In genomic region chr13:29855784-29856183, GRCh38 we compare ENCODE assay signal across 26 cellular contexts. TPM values are rescaled to one million over a fixed set of nuclear protein-coding genes. Genes with fewer than 3 reads are reported as not detected.
A peak's percentile ranks its signal among the peaks of the same experiment; 100 is the strongest.
DNase-seq lines count a peak whose midpoint lies in the region; FAIRE-seq and TF ChIP-seq lines count a peak whose summit lies in the region.
"Had no signal": no experiment of that assay in that cellular context is flagged by ENCODE, and none has a peak within 500 bp of the region (broad histone marks: within the 10 kb centered on the region; RNA-seq: fewer than 3 reads in every experiment).

No MANE protein-coding gene starts in this region.

- H3K27me3 Mint-ChIP-seq in astrocyte (ENCODE audit: low read depth, unreplicated experiment) (no peaks in the 10 kb centered on the region), progenitor cell of endocrine pancreas (no peaks in the 10 kb centered on the region)
- H3K27me3 Mint-ChIP-seq: activated naive CD8-positive, alpha-beta T cell; stimulated activated naive B cell treated with anti-CD40 and anti-IgM and Interleukin-4, amounts not matched to agents 10 μg/mL and 1 μg/mL and 100 μg/mL, for 72 hours had no signal

- no peaks in the 10 kb centered on the region for H3K36me3 ChIP-seq in HEK293 (ENCODE audit: control insufficient read depth in 2 of 2, insufficient read depth in 1 of 2, low read length in 2 of 2)
- no peaks in the 10 kb centered on the region for H3K36me3 ChIP-seq in astrocyte (ENCODE audit: insufficient read depth, low read length)
- H3K36me3 ChIP-seq in mesenchymal stem cell (ENCODE audit: control insufficient read depth in 1 of 2, insufficient read depth in 2 of 2, low read depth in 1 of 2, low read length in 2 of 2): no peaks in the 10 kb centered on the region
- H3K36me3 ChIP-seq: MG63, Peyer's patch, suprapubic skin, uterus had no signal

- H3K14ac ChIP-seq in mesenchymal stem cell (ENCODE audit: low read length in 2 of 2): no peak overlapping the region

- DNase-seq in astrocyte (ENCODE audit: low read depth): no peak
- DNase-seq in mesenchymal stem cell: no peak
- DNase-seq in progenitor cell of endocrine pancreas (ENCODE audit: low spot score, unreplicated experiment): no peak
- no peak for DNase-seq in hypothalamus (lab: John Stamatoyannopoulos, UW)
- DNase-seq in G401 (ENCODE audit: low spot score): no peak
- DNase-seq in caudate nucleus (lab: John Stamatoyannopoulos, UW): no peak
- DNase-seq: activated CD4-positive, alpha-beta T cell treated with anti-CD3 and anti-CD28 coated beads, Interleukin-2, amount 50 U/mL, for 48 hours; activated CD4-positive, CD25-positive, alpha-beta regulatory T cell; anterior cingulate cortex; cortex of kidney; immature natural killer cell; MG63; NCI-H2029 treated with DMSO at 0.1 percent for 48 hours; NCI-H2227 treated with DMSO at 0.1 percent for 48 hours; Peyer's patch; SIG-M5; stimulated activated CD4-positive, alpha-beta T cell treated with anti-CD3 and anti-CD28 coated beads, Interleukin-4, amount 100 ng/mL, for 4 hours; stimulated activated naive B cell treated with anti-CD40 and anti-IgM and Interleukin-4, amounts not matched to agents 10 μg/mL and 1 μg/mL and 100 μg/mL, for 72 hours; uterus had no signal

- POLR2A ChIA-PET in HEK293 (lab: Yijun Ruan, JAX): no interaction called here

- no peak overlapping the region for H3K23ac ChIP-seq in mesenchymal stem cell (ENCODE audit: low read length in 2 of 2)

- 71% methylated on average over 4 of the region's 4 CpGs for WGBS in mesenchymal stem cell

- H2BK12ac ChIP-seq in mesenchymal stem cell (ENCODE audit: low read length in 2 of 2): no peak overlapping the region

- H3K9me3 ChIP-seq in HEK293 (ENCODE audit: control insufficient read depth, insufficient read depth, low read depth, low read length) (no peaks in the 10 kb centered on the region), astrocyte (ENCODE audit: insufficient read depth, low read depth, low read length) (no peaks in the 10 kb centered on the region), mesenchymal stem cell (ENCODE audit: control insufficient read depth, low read length) (no peaks in the 10 kb centered on the region)
- H3K9me3 ChIP-seq: MG63, Peyer's patch, suprapubic skin, uterus had no signal

- H2BK5ac ChIP-seq in mesenchymal stem cell (ENCODE audit: low read depth, low read length, poor library complexity, severe bottlenecking): no peak overlapping the region

- H3K27ac ChIP-seq in HEK293 (ENCODE audit: extremely low read depth, low read depth, low read length) (no peak overlapping the region), astrocyte (ENCODE audit: low read depth, low read length) (no peak overlapping the region), mesenchymal stem cell (ENCODE audit: low read length, poor library complexity, severe bottlenecking) (no peak overlapping the region), caudate nucleus (ENCODE audit: low read depth, low read length) (no peak overlapping the region)
- H3K27ac ChIP-seq: Peyer's patch, suprapubic skin, uterus had no signal

- no peaks in the 10 kb centered on the region for H3K79me1 ChIP-seq in mesenchymal stem cell (replicated peaks; ENCODE audit: low read length, poor library complexity, severe bottlenecking)

- H3K4me3 Mint-ChIP-seq in astrocyte (ENCODE audit: unreplicated experiment) (no peak overlapping the region), progenitor cell of endocrine pancreas (ENCODE audit: low read depth) (no peak overlapping the region)
- H3K4me3 Mint-ChIP-seq: activated naive CD8-positive, alpha-beta T cell; CD14-positive monocyte; immature natural killer cell; stimulated activated naive B cell treated with anti-CD40 and anti-IgM and Interleukin-4, amounts not matched to agents 10 μg/mL and 1 μg/mL and 100 μg/mL, for 72 hours had no signal

- CTCF ChIA-PET in HEK293 (lab: Yijun Ruan, JAX): no interaction called here

- H3K9me3 Mint-ChIP-seq in astrocyte (ENCODE audit: unreplicated experiment) (no peaks in the 10 kb centered on the region), progenitor cell of endocrine pancreas (ENCODE audit: low read depth) (no peaks in the 10 kb centered on the region)
- H3K9me3 Mint-ChIP-seq: CD14-positive monocyte; immature natural killer cell; stimulated activated naive B cell treated with anti-CD40 and anti-IgM and Interleukin-4, amounts not matched to agents 10 μg/mL and 1 μg/mL and 100 μg/mL, for 72 hours had no signal

- in situ Hi-C loops in G401 (cut with HindIII; ENCODE audit: low sequenced_read_pairs): no loop called here

- H4K8ac ChIP-seq in mesenchymal stem cell (ENCODE audit: low read length): peak overlapping the region; percentile 70

- no peak for FAIRE-seq in astrocyte (lab: Jason Lieb, UNC)
- FAIRE-seq: frontal cortex, GM12892, K562 had no signal

- no peaks in the 10 kb centered on the region for H3K79me2 ChIP-seq in astrocyte (ENCODE audit: insufficient read depth, low read length)

- H3K4me3 ChIP-seq in HEK293 (ENCODE audit: low read depth, low read length) (no peak overlapping the region), astrocyte (ENCODE audit: insufficient read depth, low read depth, low read length) (no peak overlapping the region), mesenchymal stem cell (ENCODE audit: insufficient read depth in 1 of 2, low read depth in 1 of 2, low read length in 2 of 2) (no peak overlapping the region)
- H3K4me3 ChIP-seq: K562, MG63, Peyer's patch, suprapubic skin, uterus had no signal

- peak overlapping the region in 1 of 2 experiments; percentile 61 for H3K18ac ChIP-seq in mesenchymal stem cell (ENCODE audit: low read depth in 1 of 2, low read length in 2 of 2)

- no peaks in the 10 kb centered on the region for H4K20me1 ChIP-seq in astrocyte (ENCODE audit: insufficient read depth, low read length)

- H2AFZ ChIP-seq in astrocyte (ENCODE audit: low read depth, low read length) (no peak overlapping the region), mesenchymal stem cell (ENCODE audit: low read depth, low read length) (no peak overlapping the region)

- no peak overlapping the region for H4K91ac ChIP-seq in mesenchymal stem cell (ENCODE audit: low read length)

- H2BK15ac ChIP-seq in mesenchymal stem cell (ENCODE audit: low read depth, poor library complexity, severe bottlenecking): peak overlapping the region; percentile 12

- H2AK5ac ChIP-seq in mesenchymal stem cell (ENCODE audit: low read length, severe bottlenecking): no peak overlapping the region

- H3K27ac Mint-ChIP-seq in astrocyte (ENCODE audit: unreplicated experiment) (peak overlapping the region; percentile 13), progenitor cell of endocrine pancreas (peak overlapping the region; percentile 76)
- H3K27ac Mint-ChIP-seq: activated naive CD8-positive, alpha-beta T cell; immature natural killer cell; stimulated activated naive B cell treated with anti-CD40 and anti-IgM and Interleukin-4, amounts not matched to agents 10 μg/mL and 1 μg/mL and 100 μg/mL, for 72 hours had no signal

- H3K9ac ChIP-seq in astrocyte (ENCODE audit: low read length) (no peak overlapping the region), mesenchymal stem cell (ENCODE audit: low read length) (no peak overlapping the region)

- TF ChIP-seq CTCF in HEK293 (tag by site-specific recombination; IDR thresholded peaks at IDR 0.05) (no peak), astrocyte (IDR thresholded peaks at IDR 0.05; ENCODE audit: insufficient read depth, low read depth, low read length) (no peak), progenitor cell of endocrine pancreas (IDR thresholded peaks at IDR 0.05; ENCODE audit: unreplicated experiment) (no peak)

- no peak overlapping the region for H2BK120ac ChIP-seq in mesenchymal stem cell (ENCODE audit: low read depth, low read length)

- no peak overlapping the region for H3K4ac ChIP-seq in mesenchymal stem cell (ENCODE audit: low read depth in 1 of 2, low read length in 2 of 2)

- no peaks in the 10 kb centered on the region for H3K27me3 ChIP-seq in astrocyte (ENCODE audit: insufficient read depth, low read length)
- no peaks in the 10 kb centered on the region for H3K27me3 ChIP-seq in mesenchymal stem cell (ENCODE audit: control insufficient read depth in 1 of 2, insufficient read depth in 1 of 2, low read length in 2 of 2)
- H3K27me3 ChIP-seq: MG63, Peyer's patch, suprapubic skin, uterus had no signal

- H3K4me1 Mint-ChIP-seq in astrocyte (ENCODE audit: low read depth, unreplicated experiment) (peaks cover 17% of the 10 kb centered on the region), progenitor cell of endocrine pancreas (ENCODE audit: low read depth) (peaks cover 42% of the 10 kb centered on the region)

- no peaks in the 10 kb centered on the region for H3K4me1 ChIP-seq in HEK293 (ENCODE audit: control insufficient read depth, insufficient read depth, low read length)
- peaks cover 6% of the 10 kb centered on the region for H3K4me1 ChIP-seq in astrocyte (ENCODE audit: insufficient read depth, low read length)
- H3K4me1 ChIP-seq in mesenchymal stem cell (ENCODE audit: control insufficient read depth, insufficient read depth, low read depth, low read length): peaks cover 2% of the 10 kb centered on the region
- H3K4me1 ChIP-seq: uterus had no signal

- H3K36me3 Mint-ChIP-seq in astrocyte (ENCODE audit: low read depth, unreplicated experiment) (no peaks in the 10 kb centered on the region), progenitor cell of endocrine pancreas (ENCODE audit: insufficient read depth) (no peaks in the 10 kb centered on the region)
- H3K36me3 Mint-ChIP-seq: activated naive CD8-positive, alpha-beta T cell; CD14-positive monocyte; immature natural killer cell; stimulated activated naive B cell treated with anti-CD40 and anti-IgM and Interleukin-4, amounts not matched to agents 10 μg/mL and 1 μg/mL and 100 μg/mL, for 72 hours had no signal

- H3K4me2 ChIP-seq in astrocyte (ENCODE audit: low read length): no peak overlapping the region
- no peak overlapping the region for H3K4me2 ChIP-seq in mesenchymal stem cell (ENCODE audit: low read length, poor library complexity, severe bottlenecking)

RNA-seq across cellular contexts. Expression of gene UBL3, which starts 5.4 kb away (rescaled TPM):
- total RNA-seq in astrocyte (42.9 and 48.5 TPM in 2 replicates), progenitor cell of endocrine pancreas (33.6 and 36.0 TPM in 2 replicates)
- polyA plus RNA-seq in mesenchymal stem cell (2013, experiment 1 of 2): 13.1 TPM
- 13.9 TPM for polyA plus RNA-seq in mesenchymal stem cell (2013, experiment 2 of 2)
- total RNA-seq in G401 (2014; rRNA removed; shearing (Covaris generic)): 5.2 and 10.5 TPM in 2 replicates
